ENCODE assay signal across 16 cellular contexts in the genomic region with DNA sequence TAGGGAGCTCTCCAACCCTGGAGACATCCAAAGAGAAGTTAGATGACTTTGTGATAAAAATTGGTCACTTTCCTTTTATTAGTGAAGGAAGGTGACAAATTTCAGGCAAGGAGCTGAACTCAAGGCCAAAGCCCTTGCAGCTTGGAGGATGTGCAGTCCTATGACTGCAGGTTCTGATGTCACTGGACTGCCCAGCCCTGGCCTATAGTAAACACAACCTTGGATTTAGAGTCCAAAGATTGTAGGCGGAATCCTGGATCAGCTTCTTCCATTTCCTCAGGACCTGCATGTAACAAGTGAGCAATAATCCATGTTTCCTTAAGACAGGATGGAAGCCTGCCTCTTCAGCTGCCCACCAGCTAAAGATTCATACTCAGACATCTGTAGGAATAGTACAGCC.
"Had no signal": no experiment of that assay in that cellular context is flagged by ENCODE, and none has a peak within 500 bp of the region (broad histone marks: within the 10 kb centered on the region; RNA-seq: fewer than 3 reads in every experiment).

No MANE protein-coding gene starts in this region.

- DNase-seq: Kasumi-1, MV-4-11, NCI-H1048, NCI-H1105, NCI-H1436 treated with DMSO at 0.1 percent for 48 hours, NCI-H1694, NCI-H187 treated with DMSO at 0.1 percent for 48 hours, NCI-H2171 treated with DMSO at 0.1 percent for 48 hours, NCI-H446 treated with DMSO at 0.1 percent for 48 hours, NCI-H526, NCI-H82, PC-3, SJCRH30 had no signal

- ATAC-seq: K562, Panc1, PC-3, Right ventricle myocardium inferior had no signal
